ENCODE assay signal across 36 cellular contexts in genomic region chr18:77981874-77982273, GRCh38.
"Had no signal": no experiment of that assay in that cellular context is flagged by ENCODE, and none has a peak within 500 bp of the region (broad histone marks: within the 10 kb centered on the region; RNA-seq: fewer than 3 reads in every experiment).

No MANE protein-coding gene starts in this region.

- H3K27me3 ChIP-seq: MG63 had no signal

- DNase-seq: Kasumi-1, MG63, MM.1S, MV-4-11, NCI-H1048, NCI-H1092, NCI-H1092 treated with DMSO at 0.1 percent for 48 hours, NCI-H1105, NCI-H1105 treated with DMSO at 0.1 percent for 48 hours, NCI-H1417, NCI-H1417 treated with DMSO at 0.1 percent for 48 hours, NCI-H1436, NCI-H1436 treated with DMSO at 0.1 percent for 48 hours, NCI-H146, NCI-H1694, NCI-H1694 treated with DMSO at 0.1 percent for 48 hours, NCI-H187, NCI-H187 treated with DMSO at 0.1 percent for 48 hours, NCI-H1930, NCI-H2029, NCI-H2029 treated with DMSO at 0.1 percent for 48 hours, NCI-H2081, NCI-H2081 treated with DMSO at 0.1 percent for 48 hours, NCI-H2107, NCI-H2171, NCI-H2171 treated with DMSO at 0.1 percent for 48 hours, NCI-H2227 treated with DMSO at 0.1 percent for 48 hours, NCI-H226, NCI-H345, NCI-H446, NCI-H446 treated with DMSO at 0.1 percent for 48 hours, NCI-H510A, NCI-H510A treated with DMSO at 0.1 percent for 48 hours, NCI-H524, NCI-H524 treated with DMSO at 0.1 percent for 48 hours, NCI-H526 had no signal

- H3K9me3 ChIP-seq: MG63 had no signal

- H3K4me3 ChIP-seq: MG63 had no signal

- H3K36me3 ChIP-seq: MG63 had no signal
